Comparison of ENCODE assay signal across 11 cellular contexts in genomic region chr13:24459234-24459633, GRCh38. TPM values are rescaled to one million over a fixed set of nuclear protein-coding genes. Genes with fewer than 3 reads are reported as not detected.
DNase-seq lines count a peak whose midpoint lies in the region; ATAC-seq, FAIRE-seq and TF ChIP-seq lines count a peak whose summit lies in the region.
"Had no signal": no experiment of that assay in that cellular context is flagged by ENCODE, and none has a peak within 500 bp of the region (broad histone marks: within the 10 kb centered on the region; RNA-seq: fewer than 3 reads in every experiment).

No MANE protein-coding gene starts in this region.

- H3K9me3 ChIP-seq in adipocyte (ENCODE audit: control insufficient read depth, low read length), result no peaks in the 10 kb centered on the region
- H3K9me3 ChIP-seq in small intestine (ENCODE audit: control insufficient read depth, low read depth), result no peaks in the 10 kb centered on the region
- no peaks in the 10 kb centered on the region for H3K9me3 ChIP-seq in right atrium auricular region

- H3K4me3 Mint-ChIP-seq in activated T-cell treated with anti-CD3 and anti-CD28 coated beads, Interleukin-2, amount 50 U/mL, for 72 hours, result peak overlapping the region in 1 of 2 donors; percentile 38
- H3K4me3 Mint-ChIP-seq: mesothelial cell of epicardium had no signal

- H3K9ac ChIP-seq in adipocyte (ENCODE audit: low read length), result peak overlapping the region; percentile 56

- peak overlapping the region; percentile 76 for H3K4me3 ChIP-seq in adipocyte (ENCODE audit: low read length)
- no peak overlapping the region for H3K4me3 ChIP-seq in small intestine (ENCODE audit: low read depth in 1 of 2, low read length in 2 of 2)
- no peak overlapping the region for H3K4me3 ChIP-seq in right atrium auricular region

- peak overlapping the region; percentile 1 for H3K27ac Mint-ChIP-seq in activated T-cell treated with anti-CD3 and anti-CD28 coated beads, Interleukin-2, amount 50 U/mL, for 72 hours
- H3K27ac Mint-ChIP-seq: mesothelial cell of epicardium had no signal

- WGBS in small intestine, 3 donors, result 47 to 65% (median 49%) methylated on average over 2 of the region's 2 CpGs

- H3K4me1 Mint-ChIP-seq in activated T-cell treated with anti-CD3 and anti-CD28 coated beads, Interleukin-2, amount 50 U/mL, for 72 hours (ENCODE audit: low read depth), result peaks cover 17% of the 10 kb centered on the region
- H3K4me1 Mint-ChIP-seq: mesothelial cell of epicardium had no signal

- TF ChIP-seq CTCF in right atrium auricular region (IDR thresholded peaks at IDR 0.05), result no peak

- peak in 1 of 2 donors; percentile 16 for DNase-seq in activated T-cell treated with anti-CD3 and anti-CD28 coated beads, Interleukin-2, amount 50 U/mL, for 72 hours
- no peak for DNase-seq in activated T-cell treated with anti-CD3 and anti-CD28 coated beads, Interleukin-2, amount 50 U/mL, for 48 hours
- DNase-seq in adipocyte (ENCODE audit: low read depth) (peak; percentile 91), small intestine (peak; percentile 14), NCI-H2107 treated with DMSO at 0.1 percent for 48 hours (lab: John Stamatoyannopoulos, UW; ENCODE audit: unreplicated experiment) (no peak), right atrium auricular region (ENCODE audit: low spot score) (no peak), OCI-M2 (lab: John Stamatoyannopoulos, UW; ENCODE audit: unreplicated experiment) (no peak)
- DNase-seq: NCI-H1930 had no signal

- H3K4me1 ChIP-seq in adipocyte (ENCODE audit: control insufficient read depth, insufficient read depth, low read length) (peaks cover 21% of the 10 kb centered on the region), small intestine (ENCODE audit: control insufficient read depth in 2 of 2, insufficient read depth in 1 of 2, low read depth in 1 of 2, low read length in 1 of 2) (no peaks in the 10 kb centered on the region), right atrium auricular region (peaks cover 0 to 6% of the 10 kb centered on the region in 2 donors)

- no peaks in the 10 kb centered on the region for H3K27me3 Mint-ChIP-seq in activated T-cell treated with anti-CD3 and anti-CD28 coated beads, Interleukin-2, amount 50 U/mL, for 72 hours (ENCODE audit: low read depth)

- no peak overlapping the region for H3K27ac ChIP-seq in small intestine (ENCODE audit: low read depth in 1 of 2, low read length in 1 of 2)
- no peak overlapping the region for H3K27ac ChIP-seq in right atrium auricular region

- peak; percentile 82 to 93 for ATAC-seq in activated T-cell treated with anti-CD3 and anti-CD28 coated beads, Interleukin-2, amount 50 U/mL, for 72 hours (replicated peaks in 1 of 2)
- ATAC-seq in HG02852 (IDR thresholded peaks at IDR 0.05; ENCODE audit: unreplicated experiment), result peak; percentile 66

- FAIRE-seq in small intestine (lab: Jason Lieb, UNC), result no peak
- FAIRE-seq: TTC549 had no signal

- H3K36me3 ChIP-seq in adipocyte (ENCODE audit: control insufficient read depth, insufficient read depth, low read length, severe bottlenecking) (peaks cover 45% of the 10 kb centered on the region), small intestine (ENCODE audit: control insufficient read depth in 2 of 2, insufficient read depth in 2 of 2, low read length in 2 of 2) (peaks cover 6 to 35% of the 10 kb centered on the region in 2 donors), right atrium auricular region (peaks cover 27% of the 10 kb centered on the region)

- H3K27me3 ChIP-seq in adipocyte (replicated peaks; ENCODE audit: control insufficient read depth, insufficient read depth, low read length) (no peaks in the 10 kb centered on the region), small intestine (ENCODE audit: control insufficient read depth in 2 of 2, insufficient read depth in 2 of 2, low read length in 2 of 2) (no peaks in the 10 kb centered on the region), right atrium auricular region (no peaks in the 10 kb centered on the region)

- peaks cover 1 to 5% of the 10 kb centered on the region in 2 donors for H3K36me3 Mint-ChIP-seq in activated T-cell treated with anti-CD3 and anti-CD28 coated beads, Interleukin-2, amount 50 U/mL, for 72 hours (ENCODE audit: insufficient read depth in 2 of 2)

- H3K9me3 Mint-ChIP-seq in activated T-cell treated with anti-CD3 and anti-CD28 coated beads, Interleukin-2, amount 50 U/mL, for 72 hours, result no peaks in the 10 kb centered on the region

RNA-seq across cellular contexts. Expression of gene PARP4, which starts 53.3 kb away (rescaled TPM):
- 10 to 100 TPM; 23.1 to 37.4 TPM for total RNA-seq in activated T-cell treated with anti-CD3 and anti-CD28 coated beads, Interleukin-2, amount 50 U/mL, for 72 hours
- polyA plus RNA-seq in small intestine, result 10 to 100 TPM; 30.0 to 74.0 (median 33.0) TPM
- total RNA-seq in right atrium auricular region, result 10 to 100 TPM; 21.2 to 22.1 TPM

Comparison
In these comparisons a context has a peak if more than half of its experiments do, and no peak if none do; other contexts are left out.
1. DNase-seq: peak in adipocyte (single experiment) and small intestine (single experiment); none in activated T-cell treated with anti-CD3 and anti-CD28 coated beads, Interleukin-2, amount 50 U/mL, for 48 hours (0 of 2), NCI-H2107 treated with DMSO at 0.1 percent for 48 hours (single experiment), right atrium auricular region (single experiment) and OCI-M2 (single experiment).